Comparison of ENCODE assay signal across 1 cellular context in the genomic region with DNA sequence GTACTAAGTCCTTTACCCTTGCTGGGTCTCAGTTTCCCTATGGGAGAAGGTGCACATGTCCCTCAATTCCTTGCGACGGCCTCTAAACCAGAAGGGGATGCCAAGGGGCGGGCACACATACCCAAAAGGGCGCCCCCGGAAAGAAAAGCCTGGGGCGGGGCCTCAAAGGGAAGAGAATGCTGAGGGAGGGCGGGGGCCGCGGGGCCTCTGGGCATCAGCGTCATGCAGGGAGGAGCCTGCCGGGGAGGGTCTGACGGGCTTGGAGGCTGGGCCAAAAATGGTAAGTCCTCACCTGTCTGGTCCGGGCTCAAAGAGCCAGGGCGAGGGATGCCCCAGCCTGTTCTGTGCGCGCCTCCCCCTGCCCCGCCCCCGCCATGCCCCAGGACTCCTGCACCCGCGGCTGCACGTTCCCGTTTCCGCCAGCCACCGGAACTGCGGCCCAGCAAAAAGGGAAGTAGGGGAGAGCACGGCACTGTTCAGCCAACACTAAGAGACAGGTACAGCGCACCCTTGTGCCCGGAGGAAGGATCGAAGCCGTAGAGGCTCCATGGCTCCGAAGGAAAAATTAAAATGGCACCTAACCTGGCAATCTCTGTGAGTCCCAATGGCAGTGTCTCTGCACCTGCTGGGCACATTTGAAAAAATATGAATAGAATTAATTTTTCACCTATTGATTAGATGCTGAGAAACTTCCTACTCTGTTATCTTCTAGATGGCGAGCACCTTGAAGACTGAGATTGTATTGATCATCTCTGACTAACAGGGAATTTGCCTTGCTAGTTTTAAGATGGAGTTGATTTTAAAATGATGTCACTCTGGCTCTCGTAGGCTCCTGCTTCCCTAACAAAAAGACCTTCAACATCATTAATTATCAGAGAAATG.
TF ChIP-seq lines count a peak whose summit lies in the region.

Gene DET1, minus strand, starts transcription at position 434 of the 882 bp plus-strand sequence. CDS start 14,976 bp downstream, outside the sequence.

TF ChIP-seq in GM12878, 131 proteins besides CTCF, POLR2A, EP300 and RAD21 (continued from another document):
- TF ChIP-seq, protein P1, sequence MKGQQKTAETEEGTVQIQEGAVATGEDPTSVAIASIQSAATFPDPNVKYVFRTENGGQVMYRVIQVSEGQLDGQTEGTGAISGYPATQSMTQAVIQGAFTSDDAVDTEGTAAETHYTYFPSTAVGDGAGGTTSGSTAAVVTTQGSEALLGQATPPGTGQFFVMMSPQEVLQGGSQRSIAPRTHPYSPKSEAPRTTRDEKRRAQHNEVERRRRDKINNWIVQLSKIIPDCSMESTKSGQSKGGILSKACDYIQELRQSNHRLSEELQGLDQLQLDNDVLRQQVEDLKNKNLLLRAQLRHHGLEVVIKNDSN (IDR thresholded peaks at IDR 0.05; ENCODE audit: borderline replicate concordance, extremely low read length, insufficient read depth, low read depth, low read length), result no peak
- peak; percentile 82 for TF ChIP-seq ELK1 (IDR thresholded peaks at IDR 0.05; ENCODE audit: low read depth, low read length)
- TF ChIP-seq, protein P2, sequence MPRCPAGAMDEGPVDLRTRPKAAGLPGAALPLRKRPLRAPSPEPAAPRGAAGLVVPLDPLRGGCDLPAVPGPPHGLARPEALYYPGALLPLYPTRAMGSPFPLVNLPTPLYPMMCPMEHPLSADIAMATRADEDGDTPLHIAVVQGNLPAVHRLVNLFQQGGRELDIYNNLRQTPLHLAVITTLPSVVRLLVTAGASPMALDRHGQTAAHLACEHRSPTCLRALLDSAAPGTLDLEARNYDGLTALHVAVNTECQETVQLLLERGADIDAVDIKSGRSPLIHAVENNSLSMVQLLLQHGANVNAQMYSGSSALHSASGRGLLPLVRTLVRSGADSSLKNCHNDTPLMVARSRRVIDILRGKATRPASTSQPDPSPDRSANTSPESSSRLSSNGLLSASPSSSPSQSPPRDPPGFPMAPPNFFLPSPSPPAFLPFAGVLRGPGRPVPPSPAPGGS (IDR thresholded peaks at IDR 0.05; ENCODE audit: borderline replicate concordance, insufficient read depth, low read depth, low read length, poor library complexity, severe bottlenecking), result no peak
- TF ChIP-seq, protein P3, sequence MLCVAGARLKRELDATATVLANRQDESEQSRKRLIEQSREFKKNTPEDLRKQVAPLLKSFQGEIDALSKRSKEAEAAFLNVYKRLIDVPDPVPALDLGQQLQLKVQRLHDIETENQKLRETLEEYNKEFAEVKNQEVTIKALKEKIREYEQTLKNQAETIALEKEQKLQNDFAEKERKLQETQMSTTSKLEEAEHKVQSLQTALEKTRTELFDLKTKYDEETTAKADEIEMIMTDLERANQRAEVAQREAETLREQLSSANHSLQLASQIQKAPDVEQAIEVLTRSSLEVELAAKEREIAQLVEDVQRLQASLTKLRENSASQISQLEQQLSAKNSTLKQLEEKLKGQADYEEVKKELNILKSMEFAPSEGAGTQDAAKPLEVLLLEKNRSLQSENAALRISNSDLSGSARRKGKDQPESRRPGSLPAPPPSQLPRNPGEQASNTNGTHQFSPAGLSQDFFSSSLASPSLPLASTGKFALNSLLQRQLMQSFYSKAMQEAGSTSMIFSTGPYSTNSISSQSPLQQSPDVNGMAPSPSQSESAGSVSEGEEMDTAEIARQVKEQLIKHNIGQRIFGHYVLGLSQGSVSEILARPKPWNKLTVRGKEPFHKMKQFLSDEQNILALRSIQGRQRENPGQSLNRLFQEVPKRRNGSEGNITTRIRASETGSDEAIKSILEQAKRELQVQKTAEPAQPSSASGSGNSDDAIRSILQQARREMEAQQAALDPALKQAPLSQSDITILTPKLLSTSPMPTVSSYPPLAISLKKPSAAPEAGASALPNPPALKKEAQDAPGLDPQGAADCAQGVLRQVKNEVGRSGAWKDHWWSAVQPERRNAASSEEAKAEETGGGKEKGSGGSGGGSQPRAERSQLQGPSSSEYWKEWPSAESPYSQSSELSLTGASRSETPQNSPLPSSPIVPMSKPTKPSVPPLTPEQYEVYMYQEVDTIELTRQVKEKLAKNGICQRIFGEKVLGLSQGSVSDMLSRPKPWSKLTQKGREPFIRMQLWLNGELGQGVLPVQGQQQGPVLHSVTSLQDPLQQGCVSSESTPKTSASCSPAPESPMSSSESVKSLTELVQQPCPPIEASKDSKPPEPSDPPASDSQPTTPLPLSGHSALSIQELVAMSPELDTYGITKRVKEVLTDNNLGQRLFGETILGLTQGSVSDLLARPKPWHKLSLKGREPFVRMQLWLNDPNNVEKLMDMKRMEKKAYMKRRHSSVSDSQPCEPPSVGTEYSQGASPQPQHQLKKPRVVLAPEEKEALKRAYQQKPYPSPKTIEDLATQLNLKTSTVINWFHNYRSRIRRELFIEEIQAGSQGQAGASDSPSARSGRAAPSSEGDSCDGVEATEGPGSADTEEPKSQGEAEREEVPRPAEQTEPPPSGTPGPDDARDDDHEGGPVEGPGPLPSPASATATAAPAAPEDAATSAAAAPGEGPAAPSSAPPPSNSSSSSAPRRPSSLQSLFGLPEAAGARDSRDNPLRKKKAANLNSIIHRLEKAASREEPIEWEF (IDR thresholded peaks at IDR 0.05; ENCODE audit: insufficient replicate concordance, low read depth, low read length), result no peak
- TF ChIP-seq MTA2 (IDR thresholded peaks at IDR 0.05; ENCODE audit: low read depth), result 0 out of 2 replicates have a peak, but pooled peaks have one; percentile 21
- peak; percentile 47 to 57; a peak in 2 of 4 replicates for TF ChIP-seq IKZF2 (IDR thresholded peaks at IDR 0.05)
- TF ChIP-seq BCL11A (IDR thresholded peaks at IDR 0.05; ENCODE audit: low read depth, low read length), result no peak
- TF ChIP-seq FOXK2 (IDR thresholded peaks at IDR 0.05), result no peak
- peak; percentile 50 for TF ChIP-seq RELB (IDR thresholded peaks at IDR 0.05; ENCODE audit: low read depth)
- TF ChIP-seq, protein P4, sequence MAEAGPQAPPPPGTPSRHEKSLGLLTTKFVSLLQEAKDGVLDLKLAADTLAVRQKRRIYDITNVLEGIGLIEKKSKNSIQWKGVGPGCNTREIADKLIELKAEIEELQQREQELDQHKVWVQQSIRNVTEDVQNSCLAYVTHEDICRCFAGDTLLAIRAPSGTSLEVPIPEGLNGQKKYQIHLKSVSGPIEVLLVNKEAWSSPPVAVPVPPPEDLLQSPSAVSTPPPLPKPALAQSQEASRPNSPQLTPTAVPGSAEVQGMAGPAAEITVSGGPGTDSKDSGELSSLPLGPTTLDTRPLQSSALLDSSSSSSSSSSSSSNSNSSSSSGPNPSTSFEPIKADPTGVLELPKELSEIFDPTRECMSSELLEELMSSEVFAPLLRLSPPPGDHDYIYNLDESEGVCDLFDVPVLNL (IDR thresholded peaks at IDR 0.05; ENCODE audit: low read depth, low read length), result 0 out of 2 replicates have a peak, but pooled peaks have one; percentile 13
- TF ChIP-seq NRF1 (conservative IDR thresholded peaks at IDR 0.05; ENCODE audit: low read depth, low read length), result no peak
- TF ChIP-seq NR2F1 (conservative IDR thresholded peaks at IDR 0.05), result no peak
- TF ChIP-seq, protein P5, sequence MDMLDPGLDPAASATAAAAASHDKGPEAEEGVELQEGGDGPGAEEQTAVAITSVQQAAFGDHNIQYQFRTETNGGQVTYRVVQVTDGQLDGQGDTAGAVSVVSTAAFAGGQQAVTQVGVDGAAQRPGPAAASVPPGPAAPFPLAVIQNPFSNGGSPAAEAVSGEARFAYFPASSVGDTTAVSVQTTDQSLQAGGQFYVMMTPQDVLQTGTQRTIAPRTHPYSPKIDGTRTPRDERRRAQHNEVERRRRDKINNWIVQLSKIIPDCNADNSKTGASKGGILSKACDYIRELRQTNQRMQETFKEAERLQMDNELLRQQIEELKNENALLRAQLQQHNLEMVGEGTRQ (IDR thresholded peaks at IDR 0.05; ENCODE audit: borderline replicate concordance, low read depth, low read length), result no peak
- no peak for TF ChIP-seq MTA3 (IDR thresholded peaks at IDR 0.05; ENCODE audit: borderline replicate concordance, low read length)
- no peak for TF ChIP-seq SUPT20H (IDR thresholded peaks at IDR 0.05; ENCODE audit: borderline replicate concordance, control insufficient read depth, low read depth, low read length)
- TF ChIP-seq BMI1 (IDR thresholded peaks at IDR 0.05; ENCODE audit: borderline replicate concordance), result no peak
- 0 out of 2 replicates have a peak, but pooled peaks have one; percentile 21 for TF ChIP-seq ZNF207 (IDR thresholded peaks at IDR 0.05; ENCODE audit: borderline replicate concordance)
- TF ChIP-seq SIN3A (IDR thresholded peaks at IDR 0.05; ENCODE audit: low read depth, low read length), result no peak
- no peak for TF ChIP-seq MLLT1 (IDR thresholded peaks at IDR 0.05)
- no peak for TF ChIP-seq ZZZ3 (IDR thresholded peaks at IDR 0.05; ENCODE audit: control insufficient read depth, insufficient read length, low read depth)
- TF ChIP-seq SREBF2 (IDR thresholded peaks at IDR 0.05; ENCODE audit: low read length), result peak; percentile 49; the same call in 1 of the 2 replicates
- no peak for TF ChIP-seq RCOR1 (conservative IDR thresholded peaks at IDR 0.05; ENCODE audit: low read depth, low read length)
- no peak for TF ChIP-seq BACH1 (IDR thresholded peaks at IDR 0.05; ENCODE audit: borderline replicate concordance)
